ENCODE assay signal across 9 cellular contexts in genomic region chr7:52017802-52018679, GRCh38.
DNase-seq lines count a peak whose midpoint lies in the region; ATAC-seq and TF ChIP-seq lines count a peak whose summit lies in the region.
"Had no signal": no experiment of that assay in that cellular context is flagged by ENCODE, and none has a peak within 500 bp of the region (broad histone marks: within the 10 kb centered on the region; RNA-seq: fewer than 3 reads in every experiment).

No MANE protein-coding gene starts in this region.

- intact Hi-C loops in psoas muscle (cut with DNase I): no loop called here

- no peaks in the 10 kb centered on the region for H3F3A ChIP-seq in SK-N-SH (replicated peaks; ENCODE audit: insufficient read depth)

- TF ChIP-seq CTCF in SK-N-SH (IDR thresholded peaks at IDR 0.05) (peak; percentile 39), VCaP (conservative IDR thresholded peaks at IDR 0.05) (peak; percentile 63), psoas muscle (IDR thresholded peaks at IDR 0.05) (no peak)

- no peaks in the 10 kb centered on the region for H4K20me1 ChIP-seq in SK-N-SH (ENCODE audit: insufficient read depth)

- H3K4me3 ChIP-seq in SK-N-SH (ENCODE audit: low read depth in 2 of 2, low read length in 1 of 2) (no peak overlapping the region), psoas muscle (no peak overlapping the region)

- H3K9ac ChIP-seq in SK-N-SH: no peak overlapping the region
- H3K9ac ChIP-seq: parathyroid adenoma had no signal

- H3K4me2 ChIP-seq in SK-N-SH: no peak overlapping the region

- CTCF ChIA-PET in SK-N-SH (lab: Yijun Ruan, JAX): interaction anchor here (0.6 to 1.5 kb wide), 8 partner anchors 10 to 548 kb away, joined by 3 to 5 read pairs (median 4); no protein-coding TSS in a partner anchor

- POLR2A ChIA-PET in SK-N-SH (lab: Yijun Ruan, JAX): interaction anchor here (0.5 kb wide), 1 partner anchor 1190 kb away, joined by 3 read pairs; no protein-coding TSS in a partner anchor

- H3K9me2 ChIP-seq in SK-N-SH: 0 out of 2 replicates have a peak, but pooled peaks cover 4% of the 10 kb centered on the region

- ATAC-seq in SK-N-SH treated with all-trans-retinoic acid at 6 μM for 48 hours: no peak
- no peak for ATAC-seq in HG02623 (IDR thresholded peaks at IDR 0.05; ENCODE audit: unreplicated experiment)
- ATAC-seq in psoas muscle: no peak
- ATAC-seq in GM21367 (IDR thresholded peaks at IDR 0.05; ENCODE audit: unreplicated experiment): no peak

- H3K79me2 ChIP-seq in SK-N-SH (ENCODE audit: insufficient read depth): no peaks in the 10 kb centered on the region
- H3K79me2 ChIP-seq: parathyroid adenoma had no signal

- no peak for TF ChIP-seq EP300 in SK-N-SH (IDR thresholded peaks at IDR 0.05; ENCODE audit: borderline replicate concordance in 1 of 2, low read depth in 1 of 2, low read length in 1 of 2)

- TF ChIP-seq RAD21 in SK-N-SH (IDR thresholded peaks at IDR 0.05; ENCODE audit: low read length): peak; percentile 38; the same call in 1 of the 2 replicates

- H3K4me1 ChIP-seq in SK-N-SH (ENCODE audit: control insufficient read depth in 1 of 2, insufficient read depth in 2 of 2, low read depth in 1 of 2, low read length in 1 of 2) (no peaks in the 10 kb centered on the region), psoas muscle (no peaks in the 10 kb centered on the region)
- H3K4me1 ChIP-seq: parathyroid adenoma had no signal

- H3K9me3 ChIP-seq in SK-N-SH: peaks cover 4% of the 10 kb centered on the region; the same call in 1 of the 2 replicates
- no peaks in the 10 kb centered on the region for H3K9me3 ChIP-seq in psoas muscle

- WGBS in SK-N-SH (ENCODE audit: low lambda C conversion rate): 38% methylated on average over 8 of the region's 8 CpGs
- WGBS in psoas muscle, 3 donors: 67 to 78% (median 74%) methylated on average over 8 of the region's 8 CpGs

- H3K27me3 ChIP-seq in SK-N-SH (ENCODE audit: insufficient read depth) (no peaks in the 10 kb centered on the region), psoas muscle (ENCODE audit: insufficient read depth in 3 of 3, low read length in 2 of 3) (no peaks in the 10 kb centered on the region)

- H3K27ac ChIP-seq in SK-N-SH (ENCODE audit: low read depth in 2 of 2, low read length in 1 of 2) (no peak overlapping the region), VCaP (no peak overlapping the region), psoas muscle (no peak overlapping the region)
- H3K27ac ChIP-seq: parathyroid adenoma had no signal

- no peak overlapping the region for H2AFZ ChIP-seq in SK-N-SH (ENCODE audit: low read depth)
- H2AFZ ChIP-seq: parathyroid adenoma had no signal

- DNase-seq in SK-N-SH (peak; percentile 13), HUDEP-2 (lab: John Stamatoyannopoulos, UW; ENCODE audit: unreplicated experiment in 76 of 76) (peak in 49 of 76 experiments; percentile 1 to 57 (median 30)), midbrain (lab: John Stamatoyannopoulos, UW) (peak; percentile 1), psoas muscle (no peak)

- H3K36me3 ChIP-seq in SK-N-SH (replicated peaks in 1 of 2; ENCODE audit: control insufficient read depth in 1 of 2, insufficient read depth in 2 of 2, low read length in 1 of 2): no peaks in the 10 kb centered on the region
- no peaks in the 10 kb centered on the region for H3K36me3 ChIP-seq in psoas muscle (ENCODE audit: insufficient read depth in 1 of 2, low read depth in 1 of 2)

TF ChIP-seq in SK-N-SH, 30 proteins besides CTCF, POLR2A, EP300 and RAD21 (continues in another document):
- TF ChIP-seq TEAD4 (IDR thresholded peaks at IDR 0.05; ENCODE audit: borderline replicate concordance, insufficient read depth): no peak
- TF ChIP-seq TAF1 (IDR thresholded peaks at IDR 0.05; ENCODE audit: borderline replicate concordance, low read depth, low read length): no peak
- no peak for TF ChIP-seq RXRA (IDR thresholded peaks at IDR 0.05; ENCODE audit: borderline replicate concordance, low read depth)
- no peak for TF ChIP-seq USF2 (IDR thresholded peaks at IDR 0.05; ENCODE audit: borderline replicate concordance, low read depth, low read length)
- TF ChIP-seq TCF12 (IDR thresholded peaks at IDR 0.05): no peak
- TF ChIP-seq NFIC (IDR thresholded peaks at IDR 0.05; ENCODE audit: borderline replicate concordance): no peak
- no peak; the same call in 1 of the 2 replicates for TF ChIP-seq SMC3 (IDR thresholded peaks at IDR 0.05; ENCODE audit: low read depth, low read length)
- no peak for TF ChIP-seq REST (IDR thresholded peaks at IDR 0.05; ENCODE audit: low read depth, low read length)

TF ChIP-seq in SK-N-SH treated with all-trans-retinoic acid at 6 μM for 48 hours, 23 proteins besides CTCF, POLR2A, EP300 and RAD21:
- TF ChIP-seq CREB5 (CRISPR knock-in tag; IDR thresholded peaks at IDR 0.05; ENCODE audit: low read depth) (no peak), POU6F1 (CRISPR knock-in tag; IDR thresholded peaks at IDR 0.05; ENCODE audit: borderline replicate concordance, low read depth) (no peak)

Comparison
In these comparisons a context has a peak if more than half of its experiments do, and no peak if none do; other contexts are left out.
1. DNase-seq: peak in SK-N-SH (single experiment), HUDEP-2 (49 of 76) and midbrain (single experiment); none in psoas muscle (0 of 2).